In the genomic region with DNA sequence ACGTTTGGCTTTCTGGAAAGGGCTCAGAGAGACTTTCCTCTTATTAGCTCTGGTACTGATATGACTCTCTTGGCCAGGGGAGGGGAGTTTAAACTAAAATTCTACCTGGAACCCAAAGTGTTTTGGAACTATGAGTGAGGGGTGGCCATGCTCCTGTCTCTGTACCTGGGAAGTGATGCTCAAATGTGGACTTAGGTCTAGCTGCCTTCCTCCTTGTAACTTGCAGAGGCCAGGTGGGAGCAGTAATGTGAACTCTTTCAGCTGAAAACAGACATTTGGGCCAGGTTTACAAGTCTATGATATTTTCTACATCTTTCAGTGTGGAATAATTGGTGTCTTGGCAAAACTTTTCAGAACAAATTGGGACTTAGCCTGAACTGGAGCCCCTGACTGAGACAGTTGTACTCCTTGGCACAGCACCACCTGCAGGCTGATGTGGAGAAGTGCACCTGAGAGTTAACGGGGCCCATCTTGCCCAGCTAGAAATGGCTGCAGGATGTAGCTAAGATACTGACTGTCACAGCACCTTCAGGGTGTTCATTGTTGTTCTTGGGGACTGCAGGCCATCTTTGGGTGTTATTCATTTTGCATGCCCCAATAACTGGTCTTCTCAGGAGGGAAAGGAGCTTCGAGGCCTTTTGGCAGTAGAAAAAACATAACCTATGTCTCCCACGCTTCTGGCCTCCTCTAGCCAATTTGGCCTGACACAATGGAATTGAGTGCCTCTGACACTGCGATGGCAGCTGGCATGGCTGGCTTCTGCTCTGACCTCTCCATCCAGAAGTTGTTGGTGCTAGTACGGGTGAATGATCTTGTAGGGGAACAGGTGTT, we compare ENCODE assay signal across 9 cellular contexts. TPM values are rescaled to one million over a fixed set of nuclear protein-coding genes. Genes with fewer than 3 reads are reported as not detected.
A peak's percentile ranks its signal among the peaks of the same experiment; 100 is the strongest.
DNase-seq lines count a peak whose midpoint lies in the region; ATAC-seq and TF ChIP-seq lines count a peak whose summit lies in the region.
"Had no signal": no experiment of that assay in that cellular context is flagged by ENCODE, and none has a peak within 500 bp of the region (broad histone marks: within the 10 kb centered on the region; RNA-seq: fewer than 3 reads in every experiment).

No MANE protein-coding gene starts in this region.

- DNase-seq in COLO829 (ENCODE audit: low spot score) (peak; percentile 35), NT2/D1 (ENCODE audit: low read depth, low spot score) (peak; percentile 50), epithelial cell of prostate (ENCODE audit: low read depth, low spot score) (peak; percentile 24)
- DNase-seq in activated CD8-positive, alpha-beta memory T cell treated with anti-CD3 and anti-CD28 coated beads, Interleukin-2, amount 10 ng/mL, durations not matched to agents 7 days and 5 days = peak; percentile 82

- H3K27ac Mint-ChIP-seq in activated CD8-positive, alpha-beta memory T cell treated with anti-CD3 and anti-CD28 coated beads, Interleukin-2, amount 10 ng/mL, durations not matched to agents 7 days and 5 days = no peak overlapping the region
- no peak overlapping the region for H3K27ac Mint-ChIP-seq in nephron
- no peak overlapping the region for H3K27ac Mint-ChIP-seq in stimulated activated memory B cell treated with anti-CD40 and anti-IgM and Interleukin-4, amounts not matched to agents 10 μg/mL and 1 μg/mL and 100 μg/mL, for 72 hours
- H3K27ac Mint-ChIP-seq: dendritic cell treated with granulocyte-macrophage colony-stimulating factor and Interleukin-4, amounts not matched to agents 40 ng/mL and 50 ng/mL, for 4 days had no signal

- H3K4me3 Mint-ChIP-seq in activated CD8-positive, alpha-beta memory T cell treated with anti-CD3 and anti-CD28 coated beads, Interleukin-2, amount 10 ng/mL, durations not matched to agents 7 days and 5 days = no peak overlapping the region
- no peak overlapping the region for H3K4me3 Mint-ChIP-seq in nephron
- H3K4me3 Mint-ChIP-seq in stimulated activated memory B cell treated with anti-CD40 and anti-IgM and Interleukin-4, amounts not matched to agents 10 μg/mL and 1 μg/mL and 100 μg/mL, for 72 hours = no peak overlapping the region
- H3K4me3 Mint-ChIP-seq: dendritic cell treated with granulocyte-macrophage colony-stimulating factor and Interleukin-4, amounts not matched to agents 40 ng/mL and 50 ng/mL, for 4 days had no signal

- H3K9ac ChIP-seq in NT2/D1 (ENCODE audit: insufficient read length, low read depth) = no peak overlapping the region

- ATAC-seq in GM19395 (IDR thresholded peaks at IDR 0.05; ENCODE audit: unreplicated experiment) = peak; percentile 85
- peak; percentile 72 for ATAC-seq in HG03457 (IDR thresholded peaks at IDR 0.05; ENCODE audit: unreplicated experiment)
- peak; percentile 80 for ATAC-seq in activated CD8-positive, alpha-beta memory T cell treated with anti-CD3 and anti-CD28 coated beads, Interleukin-2, amount 10 ng/mL, durations not matched to agents 7 days and 5 days
- peak; percentile 80 for ATAC-seq in stimulated activated memory B cell treated with anti-CD40 and anti-IgM and Interleukin-4, amounts not matched to agents 10 μg/mL and 1 μg/mL and 100 μg/mL, for 72 hours

- CTCF ChIA-PET in activated CD8-positive, alpha-beta memory T cell treated with anti-CD3 and anti-CD28 coated beads, Interleukin-2, amount 10 ng/mL, durations not matched to agents 7 days and 5 days (lab: Charles Lee) = interaction anchor here (0.6 to 6.7 kb wide), 31 partner anchors 10 to 1479 kb away, joined by 3 to 105 read pairs (median 5); a partner anchor contains a TSS

- peaks cover 8% of the 10 kb centered on the region for H3K4me1 Mint-ChIP-seq in activated CD8-positive, alpha-beta memory T cell treated with anti-CD3 and anti-CD28 coated beads, Interleukin-2, amount 10 ng/mL, durations not matched to agents 7 days and 5 days
- H3K4me1 Mint-ChIP-seq in nephron = peaks cover 8% of the 10 kb centered on the region
- H3K4me1 Mint-ChIP-seq in stimulated activated memory B cell treated with anti-CD40 and anti-IgM and Interleukin-4, amounts not matched to agents 10 μg/mL and 1 μg/mL and 100 μg/mL, for 72 hours = peaks cover 15% of the 10 kb centered on the region

- peaks cover 3% of the 10 kb centered on the region for H3K36me3 ChIP-seq in NT2/D1 (ENCODE audit: insufficient read depth, insufficient read length, low read length)

- no peaks in the 10 kb centered on the region for H3K9me3 Mint-ChIP-seq in activated CD8-positive, alpha-beta memory T cell treated with anti-CD3 and anti-CD28 coated beads, Interleukin-2, amount 10 ng/mL, durations not matched to agents 7 days and 5 days (ENCODE audit: low read depth)
- H3K9me3 Mint-ChIP-seq in nephron = no peaks in the 10 kb centered on the region
- H3K9me3 Mint-ChIP-seq in stimulated activated memory B cell treated with anti-CD40 and anti-IgM and Interleukin-4, amounts not matched to agents 10 μg/mL and 1 μg/mL and 100 μg/mL, for 72 hours = no peaks in the 10 kb centered on the region
- H3K9me3 Mint-ChIP-seq: dendritic cell treated with granulocyte-macrophage colony-stimulating factor and Interleukin-4, amounts not matched to agents 40 ng/mL and 50 ng/mL, for 4 days had no signal

- no peaks in the 10 kb centered on the region for H3K9me3 ChIP-seq in NT2/D1 (ENCODE audit: insufficient read depth, low read length)

- no peaks in the 10 kb centered on the region for H3K27me3 Mint-ChIP-seq in activated CD8-positive, alpha-beta memory T cell treated with anti-CD3 and anti-CD28 coated beads, Interleukin-2, amount 10 ng/mL, durations not matched to agents 7 days and 5 days
- no peaks in the 10 kb centered on the region for H3K27me3 Mint-ChIP-seq in nephron (ENCODE audit: low read depth)
- H3K27me3 Mint-ChIP-seq in stimulated activated memory B cell treated with anti-CD40 and anti-IgM and Interleukin-4, amounts not matched to agents 10 μg/mL and 1 μg/mL and 100 μg/mL, for 72 hours = peaks cover 18% of the 10 kb centered on the region
- H3K27me3 Mint-ChIP-seq: dendritic cell treated with granulocyte-macrophage colony-stimulating factor and Interleukin-4, amounts not matched to agents 40 ng/mL and 50 ng/mL, for 4 days had no signal

- no peaks in the 10 kb centered on the region for H3K36me3 Mint-ChIP-seq in activated CD8-positive, alpha-beta memory T cell treated with anti-CD3 and anti-CD28 coated beads, Interleukin-2, amount 10 ng/mL, durations not matched to agents 7 days and 5 days
- no peaks in the 10 kb centered on the region for H3K36me3 Mint-ChIP-seq in nephron (ENCODE audit: low read depth)
- no peaks in the 10 kb centered on the region for H3K36me3 Mint-ChIP-seq in stimulated activated memory B cell treated with anti-CD40 and anti-IgM and Interleukin-4, amounts not matched to agents 10 μg/mL and 1 μg/mL and 100 μg/mL, for 72 hours

- peak; percentile 77 to 86 (median 86) for TF ChIP-seq CTCF in nephron (IDR thresholded peaks at IDR 0.05; ENCODE audit: unreplicated experiment in 3 of 3)

- H3K27me3 ChIP-seq in NT2/D1 (ENCODE audit: insufficient read depth, insufficient read length) = no peaks in the 10 kb centered on the region

- H3K4me3 ChIP-seq in NT2/D1 (ENCODE audit: insufficient read length, low read depth) = no peak overlapping the region

- no peak overlapping the region for H3K27ac ChIP-seq in epithelial cell of prostate

- H3K4me1 ChIP-seq in NT2/D1 (ENCODE audit: insufficient read depth, insufficient read length) = no peaks in the 10 kb centered on the region

RNA-seq across cellular contexts. Expression of a gene that starts 37.1 kb away (rescaled TPM):
- 10 to 100 TPM in 1 of 2 experiments, 1 to 10 TPM in 1; 1.7 to 11.2 TPM for total RNA-seq in activated CD8-positive, alpha-beta memory T cell treated with anti-CD3 and anti-CD28 coated beads, Interleukin-2, amount 10 ng/mL, durations not matched to agents 7 days and 5 days

Comparison
In these comparisons a context has a peak if more than half of its experiments do, and no peak if none do; other contexts are left out.
1. DNase-seq: peak in every context shown above with its lines; median percentile 82 in activated CD8-positive, alpha-beta memory T cell treated with anti-CD3 and anti-CD28 coated beads, Interleukin-2, amount 10 ng/mL, durations not matched to agents 7 days and 5 days; 50 in NT2/D1; 35 in COLO829; 24 in epithelial cell of prostate.